In genomic region chr2:234687718-234688475, GRCh38 we compare ENCODE assay signal across 3 cellular contexts.
TF ChIP-seq lines count a peak whose summit lies in the region.

No MANE protein-coding gene starts in this region.

TF ChIP-seq in GM23338, 12 proteins besides CTCF, POLR2A, EP300 and RAD21 (continues in another document):
- no peak for TF ChIP-seq CREB1 (CRISPR knock-in tag; IDR thresholded peaks at IDR 0.05; ENCODE audit: low read depth)
- no peak for TF ChIP-seq JUNB (IDR thresholded peaks at IDR 0.05; ENCODE audit: unreplicated experiment)
- no peak for TF ChIP-seq EZH2 (IDR thresholded peaks at IDR 0.05; ENCODE audit: low read depth, unreplicated experiment)
- no peak for TF ChIP-seq STAT1 (IDR thresholded peaks at IDR 0.05; ENCODE audit: unreplicated experiment)
- TF ChIP-seq ZNF462 (CRISPR knock-in tag; IDR thresholded peaks at IDR 0.05): no peak
- TF ChIP-seq POLR2AphosphoS5 (IDR thresholded peaks at IDR 0.05; ENCODE audit: low read depth): no peak

TF ChIP-seq in IMR-90, 13 proteins besides CTCF, POLR2A, EP300 and RAD21:
- TF ChIP-seq MXI1 (IDR thresholded peaks at IDR 0.05; ENCODE audit: borderline replicate concordance, low read depth, low read length): no peak
- TF ChIP-seq RFX5 (IDR thresholded peaks at IDR 0.05; ENCODE audit: low read depth, low read length): no peak
- TF ChIP-seq CEBPB (IDR thresholded peaks at IDR 0.05; ENCODE audit: low read depth, low read length): no peak
- TF ChIP-seq SMC3 (IDR thresholded peaks at IDR 0.05; ENCODE audit: low read depth, low read length): no peak
- no peak for TF ChIP-seq FOS (IDR thresholded peaks at IDR 0.05; ENCODE audit: low read depth, low read length)
- TF ChIP-seq RCOR1 (IDR thresholded peaks at IDR 0.05; ENCODE audit: insufficient replicate concordance, low read length): no peak
- no peak for TF ChIP-seq CHD1 (IDR thresholded peaks at IDR 0.05; ENCODE audit: low read depth, low read length)
- no peak for TF ChIP-seq ELK1 (IDR thresholded peaks at IDR 0.05; ENCODE audit: borderline replicate concordance, low read depth, low read length)

TF ChIP-seq in H1, 55 proteins besides CTCF, POLR2A, EP300 and RAD21:
- TF ChIP-seq SRF (IDR thresholded peaks at IDR 0.05; ENCODE audit: low read depth, low read length): no peak
- no peak for TF ChIP-seq ATF3 (IDR thresholded peaks at IDR 0.05; ENCODE audit: insufficient read depth, low read depth, low read length)
- TF ChIP-seq CREB1 (IDR thresholded peaks at IDR 0.05): no peak
- TF ChIP-seq CHD7 (IDR thresholded peaks at IDR 0.05; ENCODE audit: insufficient replicate concordance, low read length): no peak
- TF ChIP-seq POLR2AphosphoS5 (IDR thresholded peaks at IDR 0.05; ENCODE audit: low read depth, low read length): no peak
- TF ChIP-seq CEBPB (IDR thresholded peaks at IDR 0.05; ENCODE audit: low read depth, low read length): no peak
- no peak for TF ChIP-seq SIX5 (IDR thresholded peaks at IDR 0.05; ENCODE audit: low read depth, low read length)
- no peak for TF ChIP-seq EZH2 (IDR thresholded peaks at IDR 0.05; ENCODE audit: low read depth, low read length, severe bottlenecking)
- TF ChIP-seq HDAC2 (IDR thresholded peaks at IDR 0.05; ENCODE audit: borderline replicate concordance in 1 of 2, low read depth in 2 of 2, low read length in 2 of 2): no peak
- no peak for TF ChIP-seq NANOG (IDR thresholded peaks at IDR 0.05; ENCODE audit: insufficient read depth, low read depth, low read length, poor library complexity, severe bottlenecking)
- TF ChIP-seq MAFK (IDR thresholded peaks at IDR 0.05; ENCODE audit: low read depth, low read length): no peak
- TF ChIP-seq BRCA1 (IDR thresholded peaks at IDR 0.05; ENCODE audit: low read depth, low read length): no peak
- TF ChIP-seq SIN3A (conservative IDR thresholded peaks at IDR 0.05 in 1 of 2, IDR thresholded peaks at IDR 0.05 in 1 of 2; ENCODE audit: low read depth in 1 of 2, low read length in 2 of 2): no peak
- TF ChIP-seq RBBP5 (IDR thresholded peaks at IDR 0.05; ENCODE audit: borderline replicate concordance, low read depth, low read length): no peak
- TF ChIP-seq TAF1 (IDR thresholded peaks at IDR 0.05; ENCODE audit: low read depth, low read length): no peak
- TF ChIP-seq BACH1 (IDR thresholded peaks at IDR 0.05; ENCODE audit: low read length): no peak
